In genomic region chr7:4069268-4070095, GRCh38 we compare ENCODE assay signal across 24 cellular contexts.
"Had no signal": no experiment of that assay in that cellular context is flagged by ENCODE, and none has a peak within 500 bp of the region (broad histone marks: within the 10 kb centered on the region; RNA-seq: fewer than 3 reads in every experiment).

No MANE protein-coding gene starts in this region.

- H3K4me3 Mint-ChIP-seq: activated CD4-positive, alpha-beta memory T cell treated with anti-CD3 and anti-CD28 coated beads for 36 hours; activated CD4-positive, alpha-beta T cell treated with anti-CD3 and anti-CD28 coated beads, Interleukin-2, amount 10 ng/mL, durations not matched to agents 7 days and 5 days; activated naive CD4-positive, alpha-beta T cell treated with anti-CD3 and anti-CD28 coated beads, Interleukin-2, amount 50 U/mL, for 24 hours; activated T-cell treated with anti-CD3 and anti-CD28 coated beads, Interleukin-2, amount 50 U/mL, for 24 hours; activated T-helper 1 cell treated with anti-CD3 and anti-CD28 coated beads, Interleukin-12 subunit alpha, Interleukin-12 subunit beta, Interleukin-2, Interleukin-4 antibody, amounts not matched to agents 30 ng/mL and 10 ng/mL and 1 ng/mL, durations not matched to agents 14 hours and 24 hours and 36 hours; T-helper 17 cell had no signal

- H3K4me1 ChIP-seq: breast epithelium had no signal

- ATAC-seq: K562, T-helper 17 cell had no signal

- H3K36me3 Mint-ChIP-seq: activated CD4-positive, alpha-beta memory T cell treated with anti-CD3 and anti-CD28 coated beads for 36 hours; activated naive CD4-positive, alpha-beta T cell treated with anti-CD3 and anti-CD28 coated beads, Interleukin-2, amount 50 U/mL, for 24 hours had no signal

- H3K9me3 ChIP-seq: breast epithelium had no signal

- H3K27ac ChIP-seq: breast epithelium had no signal

- H3K36me3 ChIP-seq: breast epithelium had no signal

- H3K27me3 Mint-ChIP-seq: activated CD4-positive, alpha-beta T cell treated with anti-CD3 and anti-CD28 coated beads, Interleukin-2, amount 10 ng/mL, durations not matched to agents 7 days and 5 days; activated naive CD4-positive, alpha-beta T cell treated with anti-CD3 and anti-CD28 coated beads, Interleukin-2, amount 50 U/mL, for 24 hours; activated T-cell treated with anti-CD3 and anti-CD28 coated beads, Interleukin-2, amount 50 U/mL, for 24 hours had no signal

- H3K27ac Mint-ChIP-seq: activated CD4-positive, alpha-beta memory T cell treated with anti-CD3 and anti-CD28 coated beads for 36 hours; activated CD4-positive, alpha-beta T cell treated with anti-CD3 and anti-CD28 coated beads, Interleukin-2, amount 10 ng/mL, durations not matched to agents 7 days and 5 days; activated naive CD4-positive, alpha-beta T cell treated with anti-CD3 and anti-CD28 coated beads, Interleukin-2, amount 50 U/mL, for 24 hours; activated T-cell treated with anti-CD3 and anti-CD28 coated beads, Interleukin-2, amount 50 U/mL, for 24 hours; activated T-helper 1 cell treated with anti-CD3 and anti-CD28 coated beads, Interleukin-12 subunit alpha, Interleukin-12 subunit beta, Interleukin-2, Interleukin-4 antibody, amounts not matched to agents 30 ng/mL and 10 ng/mL and 1 ng/mL, durations not matched to agents 14 hours and 24 hours and 36 hours; T-helper 17 cell had no signal

- H3K4me3 ChIP-seq: breast epithelium, K562 had no signal

- DNase-seq: activated CD4-positive, alpha-beta memory T cell treated with anti-CD3 and anti-CD28 coated beads for 36 hours; activated CD4-positive, alpha-beta T cell treated with anti-CD3 and anti-CD28 coated beads, Interleukin-2, amount 10 ng/mL, durations not matched to agents 7 days and 5 days; activated CD4-positive, CD25-positive, alpha-beta regulatory T cell; activated effector memory CD4-positive, alpha-beta T cell treated with Interleukin-2 at 50 U/mL for 16 hours; activated naive CD4-positive, alpha-beta T cell; activated T-cell treated with anti-CD3 and anti-CD28 coated beads, Interleukin-2, amount 50 U/mL, for 24 hours; aorta; Karpas-422; MM.1S; NCI-H1105; NCI-H1436; NCI-H1694 treated with DMSO at 0.1 percent for 48 hours; NCI-H2029 treated with DMSO at 0.1 percent for 48 hours; NCI-H345; NCI-H510A; NCI-H526 treated with DMSO at 0.1 percent for 48 hours; NCI-H82; SIG-M5; T-helper 17 cell; T-helper 9 cell had no signal

- H3K27me3 ChIP-seq: breast epithelium had no signal

- H3K9me3 Mint-ChIP-seq: activated CD4-positive, alpha-beta memory T cell treated with anti-CD3 and anti-CD28 coated beads for 36 hours; activated CD4-positive, alpha-beta T cell treated with anti-CD3 and anti-CD28 coated beads, Interleukin-2, amount 10 ng/mL, durations not matched to agents 7 days and 5 days; activated naive CD4-positive, alpha-beta T cell treated with anti-CD3 and anti-CD28 coated beads, Interleukin-2, amount 50 U/mL, for 24 hours; activated T-cell treated with anti-CD3 and anti-CD28 coated beads, Interleukin-2, amount 50 U/mL, for 24 hours; activated T-helper 1 cell treated with anti-CD3 and anti-CD28 coated beads, Interleukin-12 subunit alpha, Interleukin-12 subunit beta, Interleukin-2, Interleukin-4 antibody, amounts not matched to agents 30 ng/mL and 10 ng/mL and 1 ng/mL, durations not matched to agents 14 hours and 24 hours and 36 hours had no signal
